ENCODE assay signal across 9 cellular contexts in genomic region chr1:31239653-31240241, GRCh38. TPM values are rescaled to one million over a fixed set of nuclear protein-coding genes. Genes with fewer than 3 reads are reported as not detected.
DNase-seq lines count a peak whose midpoint lies in the region; ATAC-seq and TF ChIP-seq lines count a peak whose summit lies in the region.
"Had no signal": no experiment of that assay in that cellular context is flagged by ENCODE, and none has a peak within 500 bp of the region (broad histone marks: within the 10 kb centered on the region; RNA-seq: fewer than 3 reads in every experiment).

Gene NKAIN1, minus strand, starts transcription at chr1:31239887. Its CDS starts 340 bp downstream, at chr1:31239547.

- H3K9ac ChIP-seq in HUES64 (ENCODE audit: low read depth, low read length) (peak within 1 kb of the TSS; percentile 79), iPS-20b (ENCODE audit: low read depth, low read length) (peak within 1 kb of the TSS; percentile 84)

- POLR2A ChIA-PET in BJ (lab: Charles Lee): no interaction called here

- TF ChIP-seq CTCF in BJ (IDR thresholded peaks at IDR 0.05; ENCODE audit: insufficient read depth, low read depth, low read length) (no peak), ascending aorta (IDR thresholded peaks at IDR 0.05) (no peak)

- DNase-seq in BJ (ENCODE audit: low read depth): no peak
- DNase-seq in ascending aorta (ENCODE audit: low spot score in 2 of 2): no peak
- DNase-seq in stimulated activated naive B cell treated with anti-CD40 and anti-IgM and Interleukin-4, amounts not matched to agents 10 μg/mL and 1 μg/mL and 100 μg/mL, for 72 hours: no peak
- no peak for DNase-seq in OCI-M1 (lab: John Stamatoyannopoulos, UW)
- no peak for DNase-seq in RKO (ENCODE audit: low spot score)

- H3K27me3 ChIP-seq in BJ (ENCODE audit: control insufficient read depth, insufficient read depth, low read length): peaks cover 36% of the 10 kb centered on the region
- peaks cover 33% of the 10 kb centered on the region for H3K27me3 ChIP-seq in HUES64 (ENCODE audit: insufficient read depth, low read length)
- no peaks in the 10 kb centered on the region for H3K27me3 ChIP-seq in ascending aorta
- peaks cover 38% of the 10 kb centered on the region for H3K27me3 ChIP-seq in iPS-20b (ENCODE audit: insufficient read depth, low read length)

- H3K9me3 ChIP-seq in HUES64 (ENCODE audit: insufficient read depth, low read depth, low read length) (no peaks in the 10 kb centered on the region), ascending aorta (no peaks in the 10 kb centered on the region), iPS-20b (ENCODE audit: insufficient read depth, low read depth, low read length) (no peaks in the 10 kb centered on the region)

- H3K36me3 Mint-ChIP-seq in stimulated activated naive B cell treated with anti-CD40 and anti-IgM and Interleukin-4, amounts not matched to agents 10 μg/mL and 1 μg/mL and 100 μg/mL, for 72 hours: no peaks in the 10 kb centered on the region

- no peaks in the 10 kb centered on the region for H3K9me3 Mint-ChIP-seq in stimulated activated naive B cell treated with anti-CD40 and anti-IgM and Interleukin-4, amounts not matched to agents 10 μg/mL and 1 μg/mL and 100 μg/mL, for 72 hours

- H3K36me3 ChIP-seq in BJ (ENCODE audit: control insufficient read depth, insufficient read depth, low read length) (no peaks in the 10 kb centered on the region), HUES64 (ENCODE audit: insufficient read depth, low read length) (no peaks in the 10 kb centered on the region), ascending aorta (no peaks in the 10 kb centered on the region), iPS-20b (ENCODE audit: insufficient read depth, low read depth, low read length) (no peaks in the 10 kb centered on the region)

- H3K4me3 Mint-ChIP-seq in stimulated activated naive B cell treated with anti-CD40 and anti-IgM and Interleukin-4, amounts not matched to agents 10 μg/mL and 1 μg/mL and 100 μg/mL, for 72 hours: peak within 1 kb of the TSS; percentile 81 to 84

- intact Hi-C loops in ascending aorta (cut with DNase I): no loop called here

- H3K27ac ChIP-seq in HUES64 (ENCODE audit: low read depth, low read length) (no peak within 1 kb of the TSS), ascending aorta (no peak within 1 kb of the TSS), iPS-20b (ENCODE audit: low read length) (no peak within 1 kb of the TSS)
- H3K27ac ChIP-seq: HL-60 had no signal

- no peak within 1 kb of the TSS for H3K27ac Mint-ChIP-seq in stimulated activated naive B cell treated with anti-CD40 and anti-IgM and Interleukin-4, amounts not matched to agents 10 μg/mL and 1 μg/mL and 100 μg/mL, for 72 hours

- peaks cover 12 to 17% of the 10 kb centered on the region in 2 donors for H3K4me1 Mint-ChIP-seq in stimulated activated naive B cell treated with anti-CD40 and anti-IgM and Interleukin-4, amounts not matched to agents 10 μg/mL and 1 μg/mL and 100 μg/mL, for 72 hours

- WGBS in HUES64: 1% methylated on average over 55 of the region's 57 CpGs

- ATAC-seq in stimulated activated naive B cell treated with anti-CD40 and anti-IgM and Interleukin-4, amounts not matched to agents 10 μg/mL and 1 μg/mL and 100 μg/mL, for 72 hours (replicated peaks): peak; percentile 40 to 59
- ATAC-seq in HG02678 (IDR thresholded peaks at IDR 0.05; ENCODE audit: unreplicated experiment): no peak

- CTCF ChIA-PET in BJ (lab: Yijun Ruan, JAX): no interaction called here

- peaks cover 50 to 70% of the 10 kb centered on the region in 2 donors for H3K27me3 Mint-ChIP-seq in stimulated activated naive B cell treated with anti-CD40 and anti-IgM and Interleukin-4, amounts not matched to agents 10 μg/mL and 1 μg/mL and 100 μg/mL, for 72 hours

- H3K4me3 ChIP-seq in BJ (ENCODE audit: low read depth, low read length) (peak within 1 kb of the TSS; percentile 35), HUES64 (ENCODE audit: low read length) (peak within 1 kb of the TSS; percentile 76), ascending aorta (peak within 1 kb of the TSS; percentile 48 to 60), iPS-20b (ENCODE audit: low read length) (peak within 1 kb of the TSS; percentile 85)

- H3K4me1 ChIP-seq in HUES64 (ENCODE audit: insufficient read depth, low read length) (no peaks in the 10 kb centered on the region; the same call in 1 of the 2 replicates), ascending aorta (peaks cover 3 to 6% of the 10 kb centered on the region in 2 donors), iPS-20b (ENCODE audit: insufficient read depth, low read length) (no peaks in the 10 kb centered on the region)

RNA-seq across cellular contexts. Expression of gene NKAIN1, which starts in this region (rescaled TPM):
- polyA plus RNA-seq in BJ (2011; rRNA removed): 0.07 and 0.17 TPM in 2 replicates
- not detected in 2 replicates for polyA minus RNA-seq in BJ (2011; rRNA and poly(A)+ RNA removed)
- 34.1 TPM for polyA plus RNA-seq in HUES64 (2013, experiment 1 of 2)
- 35.5 TPM for polyA plus RNA-seq in HUES64 (2013, experiment 2 of 2)
- total RNA-seq in ascending aorta: not detected

Comparison
In these comparisons a context has a peak if more than half of its experiments do, and no peak if none do; other contexts are left out.
1. H3K4me3 ChIP-seq: peak in every context shown above with its lines; median percentile 85 in iPS-20b; 76 in HUES64; 54 in ascending aorta; 35 in BJ.